In the genomic region with DNA sequence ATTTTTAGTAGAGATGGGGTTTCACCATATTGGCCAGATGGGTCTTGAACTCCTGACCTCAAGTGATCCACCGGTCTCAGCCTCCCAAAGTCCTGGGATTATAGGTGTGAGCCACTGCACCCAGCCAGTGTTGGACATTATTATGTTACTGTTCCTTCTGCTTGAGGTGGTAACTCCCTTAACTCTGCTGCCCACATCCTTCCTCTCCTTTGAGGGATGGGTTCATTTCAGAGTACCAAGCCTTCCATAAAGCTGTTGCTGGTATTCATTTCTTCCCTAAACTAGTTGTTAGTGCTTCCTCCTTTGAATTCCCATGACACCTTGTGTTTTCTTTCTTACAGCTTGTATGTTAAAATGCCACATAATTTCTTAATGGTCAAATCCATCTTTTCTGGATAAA, we compare ENCODE assay signal across 26 cellular contexts.
"Had no signal": no experiment of that assay in that cellular context is flagged by ENCODE, and none has a peak within 500 bp of the region (broad histone marks: within the 10 kb centered on the region; RNA-seq: fewer than 3 reads in every experiment).

No MANE protein-coding gene starts in this region.

- H3K9me3 Mint-ChIP-seq: activated T-helper 2 cell treated with anti-CD3 and anti-CD28 coated beads, Interferon-gamma antibody, Interleukin-2, Interleukin-4, amounts not matched to agents 10 μg/mL and 5 μg/mL and 100 μg/mL, durations not matched to agents 14 hours and 24 hours and 36 hours; dendritic cell treated with granulocyte-macrophage colony-stimulating factor and Interleukin-4, amounts not matched to agents 40 ng/mL and 50 ng/mL, for 4 days; type B pancreatic cell had no signal

- H3K36me3 Mint-ChIP-seq: natural killer cell had no signal

- H3K9me3 ChIP-seq: adrenal gland, ascending aorta, gastrocnemius medialis, heart left ventricle, prostate gland, thoracic aorta, vagina had no signal

- ATAC-seq: activated T-cell treated with anti-CD3 and anti-CD28 coated beads, Interleukin-2, amount 50 U/mL, for 4 hours; esophagus mucosa; gastrocnemius medialis; heart left ventricle; left ventricle myocardium superior; natural killer cell; WTC11 had no signal

- DNase-seq: activated CD4-positive, alpha-beta T cell treated with anti-CD3 and anti-CD28 coated beads, Interleukin-2, amount 50 U/mL, for 48 hours; activated CD8-positive, alpha-beta memory T cell treated with anti-CD3 and anti-CD28 coated beads, Interleukin-2, amount 50 U/mL, for 48 hours; activated naive CD4-positive, alpha-beta T cell; activated T-cell treated with anti-CD3 and anti-CD28 coated beads, Interleukin-2, amount 50 U/mL, for 4 hours; adrenal gland; brain microvascular endothelial cell; caudate nucleus; effector CD4-positive, alpha-beta T cell; gastrocnemius medialis; heart left ventricle; left ventricle myocardium superior; mammary epithelial cell; midbrain; natural killer cell; stimulated activated CD4-positive, alpha-beta T cell treated with anti-CD3 and anti-CD28 coated beads, Interleukin-2, amount 100 ng/mL, for 48 hours; stimulated activated naive CD4-positive, alpha-beta T cell treated with Interleukin-2 at 50 U/mL for 16 hours had no signal

- H3K4me3 Mint-ChIP-seq: activated naive CD8-positive, alpha-beta T cell; activated T-cell treated with anti-CD3 and anti-CD28 coated beads, Interleukin-2, amount 50 U/mL, for 4 hours; dendritic cell treated with granulocyte-macrophage colony-stimulating factor and Interleukin-4, amounts not matched to agents 40 ng/mL and 50 ng/mL, for 4 days; natural killer cell; type B pancreatic cell; WTC11 had no signal

- H3K27me3 Mint-ChIP-seq: dendritic cell treated with granulocyte-macrophage colony-stimulating factor and Interleukin-4, amounts not matched to agents 40 ng/mL and 50 ng/mL, for 4 days; type B pancreatic cell had no signal

- H3K36me3 ChIP-seq: prostate gland, thoracic aorta had no signal

- H3K4me3 ChIP-seq: adrenal gland, ascending aorta, gastrocnemius medialis, heart left ventricle, prostate gland, thoracic aorta, vagina had no signal

- H3K27me3 ChIP-seq: adrenal gland, ascending aorta, brain microvascular endothelial cell, gastrocnemius medialis, heart left ventricle, vagina had no signal

- H3K27ac Mint-ChIP-seq: activated naive CD8-positive, alpha-beta T cell; activated T-helper 2 cell treated with anti-CD3 and anti-CD28 coated beads, Interferon-gamma antibody, Interleukin-2, Interleukin-4, amounts not matched to agents 10 μg/mL and 5 μg/mL and 100 μg/mL, durations not matched to agents 14 hours and 24 hours and 36 hours; dendritic cell treated with granulocyte-macrophage colony-stimulating factor and Interleukin-4, amounts not matched to agents 40 ng/mL and 50 ng/mL, for 4 days; type B pancreatic cell; WTC11 had no signal
